Comparison of ENCODE assay signal across 21 cellular contexts in genomic region chr1:180842482-180842881, GRCh38.
A peak's percentile ranks its signal among the peaks of the same experiment; 100 is the strongest.
DNase-seq lines count a peak whose midpoint lies in the region; ATAC-seq and TF ChIP-seq lines count a peak whose summit lies in the region.
"Had no signal": no experiment of that assay in that cellular context is flagged by ENCODE, and none has a peak within 500 bp of the region (broad histone marks: within the 10 kb centered on the region; RNA-seq: fewer than 3 reads in every experiment).

No MANE protein-coding gene starts in this region.

- no peak for ATAC-seq in HG02852 (IDR thresholded peaks at IDR 0.05; ENCODE audit: unreplicated experiment)
- ATAC-seq in lower lobe of right lung = no peak
- ATAC-seq: activated naive CD8-positive, alpha-beta T cell treated with anti-CD3 and anti-CD28 coated beads, Interleukin-2, amount 50 U/mL, for 24 hours; right cardiac atrium had no signal

- H3K4me1 ChIP-seq in GM23248 (ENCODE audit: insufficient read depth) (peaks cover 11% of the 10 kb centered on the region), endodermal cell (ENCODE audit: control insufficient read depth, insufficient read depth, low read length) (peaks cover 2% of the 10 kb centered on the region), neuron (ENCODE audit: insufficient read depth, low read length) (peaks cover 45% of the 10 kb centered on the region), lower lobe of right lung (no peaks in the 10 kb centered on the region)
- H3K4me1 ChIP-seq: BLaER1 treated with 17β-estradiol and CSF1 and Interleukin-3, amounts not matched to agents 10 nM and 100 nM had no signal

- DNase-seq in GM23248 (no peak), NCI-H446 treated with DMSO at 0.1 percent for 48 hours (lab: John Stamatoyannopoulos, UW) (peak; percentile 14), endodermal cell (no peak), SK-N-DZ (ENCODE audit: low spot score) (no peak), lower lobe of right lung (no peak)
- no peak for DNase-seq in stimulated activated CD4-positive, alpha-beta T cell treated with anti-CD3 and anti-CD28 coated beads, Interleukin-2, amount 100 ng/mL, for 24 hours
- DNase-seq: ACHN; activated B cell treated with CpG ODN at 0.5 μM for 24 hours; activated CD4-positive, alpha-beta T cell treated with anti-CD3 and anti-CD28 coated beads, Interleukin-2, amount 50 U/mL, for 48 hours; activated CD8-positive, alpha-beta memory T cell treated with anti-CD3 and anti-CD28 coated beads, Interleukin-2, amount 50 U/mL, for 48 hours; activated naive CD8-positive, alpha-beta T cell treated with anti-CD3 and anti-CD28 coated beads, Interleukin-2, amount 50 U/mL, for 24 hours; immature natural killer cell; NCI-H1105 treated with DMSO at 0.1 percent for 48 hours; right cardiac atrium; T-helper 9 cell had no signal

- peaks cover 5% of the 10 kb centered on the region for H3K9me3 Mint-ChIP-seq in endodermal cell
- H3K9me3 Mint-ChIP-seq: activated naive CD8-positive, alpha-beta T cell treated with anti-CD3 and anti-CD28 coated beads, Interleukin-2, amount 50 U/mL, for 24 hours; immature natural killer cell had no signal

- H3F3A ChIP-seq in GM23248 (ENCODE audit: insufficient read depth) = no peaks in the 10 kb centered on the region

- H3K27me3 Mint-ChIP-seq in endodermal cell (ENCODE audit: insufficient read depth) = no peaks in the 10 kb centered on the region
- H3K27me3 Mint-ChIP-seq: activated B cell treated with CpG ODN at 0.5 μM for 24 hours; activated naive CD8-positive, alpha-beta T cell treated with anti-CD3 and anti-CD28 coated beads, Interleukin-2, amount 50 U/mL, for 24 hours; dendritic cell treated with granulocyte-macrophage colony-stimulating factor and Interleukin-4, amounts not matched to agents 40 ng/mL and 50 ng/mL, for 4 days had no signal

- no peaks in the 10 kb centered on the region for H3K36me3 ChIP-seq in GM23248 (ENCODE audit: low read depth)
- no peaks in the 10 kb centered on the region for H3K36me3 ChIP-seq in endodermal cell (ENCODE audit: control insufficient read depth, insufficient read depth, low read length)
- H3K36me3 ChIP-seq in neuron (ENCODE audit: insufficient read depth, low read length) = peaks cover 2% of the 10 kb centered on the region
- no peaks in the 10 kb centered on the region for H3K36me3 ChIP-seq in lower lobe of right lung

- H3K4me3 ChIP-seq in GM23248 (no peak overlapping the region), endodermal cell (ENCODE audit: low read length) (no peak overlapping the region), neuron (ENCODE audit: low read length) (peak overlapping the region; percentile 8), lower lobe of right lung (no peak overlapping the region)
- H3K4me3 ChIP-seq: BLaER1 treated with 17β-estradiol and CSF1 and Interleukin-3, amounts not matched to agents 10 nM and 100 nM; hepatocyte had no signal

- H3K36me3 Mint-ChIP-seq in endodermal cell (ENCODE audit: low read depth) = peaks cover 7% of the 10 kb centered on the region

- H3K27ac Mint-ChIP-seq in endodermal cell = no peak overlapping the region
- H3K27ac Mint-ChIP-seq: activated B cell treated with CpG ODN at 0.5 μM for 24 hours; activated naive CD8-positive, alpha-beta T cell treated with anti-CD3 and anti-CD28 coated beads, Interleukin-2, amount 50 U/mL, for 24 hours; activated T-helper 2 cell treated with anti-CD3 and anti-CD28 coated beads, Interferon-gamma antibody, Interleukin-2, Interleukin-4, amounts not matched to agents 10 μg/mL and 5 μg/mL and 100 μg/mL, durations not matched to agents 14 hours and 24 hours and 36 hours; dendritic cell treated with granulocyte-macrophage colony-stimulating factor and Interleukin-4, amounts not matched to agents 40 ng/mL and 50 ng/mL, for 4 days; immature natural killer cell had no signal

- no peaks in the 10 kb centered on the region for H3K9me3 ChIP-seq in GM23248 (ENCODE audit: low read depth)
- H3K9me3 ChIP-seq in endodermal cell (ENCODE audit: control insufficient read depth, low read length) = peaks cover 9% of the 10 kb centered on the region
- no peaks in the 10 kb centered on the region for H3K9me3 ChIP-seq in neuron (ENCODE audit: low read length)
- no peaks in the 10 kb centered on the region for H3K9me3 ChIP-seq in lower lobe of right lung

- H3K27me3 ChIP-seq in GM23248 (replicated peaks; ENCODE audit: insufficient read depth) = no peaks in the 10 kb centered on the region
- no peaks in the 10 kb centered on the region for H3K27me3 ChIP-seq in endodermal cell (ENCODE audit: control insufficient read depth, insufficient read depth, low read length, poor library complexity, severe bottlenecking)
- no peaks in the 10 kb centered on the region for H3K27me3 ChIP-seq in neuron (ENCODE audit: insufficient read depth, low read length)
- no peaks in the 10 kb centered on the region for H3K27me3 ChIP-seq in lower lobe of right lung (ENCODE audit: low read depth)
- H3K27me3 ChIP-seq: BLaER1 treated with 17β-estradiol and CSF1 and Interleukin-3, amounts not matched to agents 10 nM and 100 nM; hepatocyte had no signal

- no peak overlapping the region for H3K4me2 ChIP-seq in GM23248 (ENCODE audit: unreplicated experiment)
- H3K4me2 ChIP-seq: BLaER1 treated with 17β-estradiol and CSF1 and Interleukin-3, amounts not matched to agents 10 nM and 100 nM; hepatocyte had no signal

- no peaks in the 10 kb centered on the region for H3K9me2 ChIP-seq in GM23248 (ENCODE audit: insufficient read depth)

- H4K20me1 ChIP-seq in GM23248 (ENCODE audit: insufficient read depth) = no peaks in the 10 kb centered on the region
- H4K20me1 ChIP-seq: BLaER1 treated with 17β-estradiol and CSF1 and Interleukin-3, amounts not matched to agents 10 nM and 100 nM had no signal

- peak overlapping the region; percentile 29 for H3K27ac ChIP-seq in GM23248
- H3K27ac ChIP-seq in endodermal cell (ENCODE audit: low read depth, low read length) = peak overlapping the region; percentile 75
- no peak overlapping the region for H3K27ac ChIP-seq in lower lobe of right lung
- H3K27ac ChIP-seq: BLaER1 treated with 17β-estradiol and CSF1 and Interleukin-3, amounts not matched to agents 10 nM and 100 nM; hepatocyte had no signal

- 40 to 54% methylated on average over 1 of the region's 1 CpG for whole genome bisulfite sequencing in GM23248 (ENCODE audit: low coverage in 1 of 2, low lambda C conversion rate in 2 of 2, missing lambda C conversion rate in 2 of 2), 2 experiments
- 57 to 74% methylated on average over 1 of the region's 1 CpG for WGBS in endodermal cell (ENCODE audit: insufficient coverage in 1 of 2, insufficient read length in 1 of 2), 2 experiments

- TF ChIP-seq CTCF in endodermal cell (conservative IDR thresholded peaks at IDR 0.05) (no peak), lower lobe of right lung (IDR thresholded peaks at IDR 0.05) (no peak)

- H3K4me1 Mint-ChIP-seq in endodermal cell = peaks cover 15% of the 10 kb centered on the region
- H3K4me1 Mint-ChIP-seq: activated B cell treated with CpG ODN at 0.5 μM for 24 hours; activated naive CD8-positive, alpha-beta T cell treated with anti-CD3 and anti-CD28 coated beads, Interleukin-2, amount 50 U/mL, for 24 hours; immature natural killer cell had no signal

- in situ Hi-C loops in GM23248 (cut with MboI) = no loop called here

- no peak overlapping the region for H3K9ac ChIP-seq in GM23248
- no peak overlapping the region for H3K9ac ChIP-seq in endodermal cell (ENCODE audit: extremely low read depth, low read length, poor library complexity, severe bottlenecking)
- H3K9ac ChIP-seq: BLaER1 treated with 17β-estradiol and CSF1 and Interleukin-3, amounts not matched to agents 10 nM and 100 nM had no signal

- H3K4me3 Mint-ChIP-seq in endodermal cell = no peak overlapping the region
- H3K4me3 Mint-ChIP-seq: activated B cell treated with CpG ODN at 0.5 μM for 24 hours; activated naive CD8-positive, alpha-beta T cell treated with anti-CD3 and anti-CD28 coated beads, Interleukin-2, amount 50 U/mL, for 24 hours; dendritic cell treated with granulocyte-macrophage colony-stimulating factor and Interleukin-4, amounts not matched to agents 40 ng/mL and 50 ng/mL, for 4 days; immature natural killer cell had no signal

- H3K79me2 ChIP-seq in GM23248 (ENCODE audit: insufficient read depth) = no peaks in the 10 kb centered on the region
- H3K79me2 ChIP-seq: hepatocyte had no signal

- H2AFZ ChIP-seq in GM23248 (peak overlapping the region; percentile 26; the same call in 1 of the 2 replicates), neuron (ENCODE audit: low read depth, low read length) (no peak overlapping the region)
- H2AFZ ChIP-seq: hepatocyte had no signal

- intact Hi-C loops in lower lobe of right lung (cut with DNase I) = no loop called here
